ENCODE assay signal across 23 cellular contexts in genomic region chr5:35337332-35338168, GRCh38.
"Had no signal": no experiment of that assay in that cellular context is flagged by ENCODE, and none has a peak within 500 bp of the region (broad histone marks: within the 10 kb centered on the region; RNA-seq: fewer than 3 reads in every experiment).

No MANE protein-coding gene starts in this region.

- H3K27me3 ChIP-seq: gastrocnemius medialis, tibial nerve, uterus had no signal

- H3K27ac ChIP-seq: coronary artery, gastrocnemius medialis, prostate gland, tibial nerve, uterus had no signal

- H3K4me1 Mint-ChIP-seq: central memory CD8-positive, alpha-beta T cell; nephron had no signal

- H3K27me3 Mint-ChIP-seq: central memory CD8-positive, alpha-beta T cell had no signal

- H3K9me3 ChIP-seq: gastrocnemius medialis, prostate gland, uterus had no signal

- H3K9me3 Mint-ChIP-seq: central memory CD8-positive, alpha-beta T cell; nephron; stimulated activated naive CD8-positive, alpha-beta T cell treated with anti-CD3 and anti-CD28 coated beads, Interleukin-15, Interleukin-2, amounts not matched to agents 100 ng/mL and 50 ng/mL, for 24 hours; T-helper 1 cell treated with Interleukin-12 subunit alpha and Interleukin-12 subunit beta and Interleukin-4 antibody, amounts not matched to agents 30 μg/mL and 1 μg/mL, for 36 hours had no signal

- H3K4me3 ChIP-seq: coronary artery, gastrocnemius medialis, lung, prostate gland, tibial nerve, uterus had no signal

- DNase-seq: activated CD4-positive, alpha-beta T cell treated with anti-CD3 and anti-CD28 coated beads, Interleukin-2, amount 50 U/mL, for 1 hour; activated CD4-positive, CD25-positive, alpha-beta regulatory T cell treated with anti-CD3 and anti-CD28 coated beads, Interleukin-2, amount 50 U/mL, for 72 hours; activated CD8-positive, alpha-beta memory T cell treated with anti-CD3 and anti-CD28 coated beads, Interleukin-2, amount 50 U/mL, for 4 hours; activated effector memory CD4-positive, alpha-beta T cell treated with Interleukin-2 at 50 U/mL for 16 hours; activated naive CD4-positive, alpha-beta T cell treated with anti-CD3 and anti-CD28 coated beads, Interleukin-2, amount 50 U/mL, for 16 hours; activated T-cell treated with anti-CD3 and anti-CD28 coated beads, Interleukin-2, amount 50 U/mL, for 4 hours; aorta; gastrocnemius medialis; head of caudate nucleus; kidney; midbrain; occipital lobe; right cardiac atrium; uterus had no signal

- H3K4me3 Mint-ChIP-seq: activated T-cell treated with anti-CD3 and anti-CD28 coated beads, Interleukin-2, amount 50 U/mL, for 4 hours; central memory CD8-positive, alpha-beta T cell; nephron; stimulated activated naive CD8-positive, alpha-beta T cell treated with anti-CD3 and anti-CD28 coated beads, Interleukin-15, Interleukin-2, amounts not matched to agents 100 ng/mL and 50 ng/mL, for 24 hours; T-helper 1 cell treated with Interleukin-12 subunit alpha and Interleukin-12 subunit beta and Interleukin-4 antibody, amounts not matched to agents 30 μg/mL and 1 μg/mL, for 36 hours had no signal

- H3K4me1 ChIP-seq: gastrocnemius medialis, prostate gland, tibial nerve, uterus had no signal

- H3K36me3 ChIP-seq: gastrocnemius medialis, prostate gland, tibial nerve, uterus had no signal

- ATAC-seq: activated T-cell treated with anti-CD3 and anti-CD28 coated beads, Interleukin-2, amount 50 U/mL, for 4 hours; gastrocnemius medialis; left lobe of liver; right cardiac atrium had no signal

- H3K27ac Mint-ChIP-seq: stimulated activated naive CD8-positive, alpha-beta T cell treated with anti-CD3 and anti-CD28 coated beads, Interleukin-15, Interleukin-2, amounts not matched to agents 100 ng/mL and 50 ng/mL, for 24 hours; T-helper 1 cell treated with Interleukin-12 subunit alpha and Interleukin-12 subunit beta and Interleukin-4 antibody, amounts not matched to agents 30 μg/mL and 1 μg/mL, for 36 hours had no signal
